In genomic region chr13:107994137-107994536, GRCh38 we compare ENCODE assay signal across 26 cellular contexts.
"Had no signal": no experiment of that assay in that cellular context is flagged by ENCODE, and none has a peak within 500 bp of the region (broad histone marks: within the 10 kb centered on the region; RNA-seq: fewer than 3 reads in every experiment).

No MANE protein-coding gene starts in this region.

- DNase-seq: dermis blood vessel endothelial cell; dorsolateral prefrontal cortex; effector CD4-positive, alpha-beta T cell; effector memory CD4-positive, alpha-beta T cell; erythroblast; esophagus squamous epithelium; foreskin fibroblast; gastrocnemius medialis; glutamatergic neuron; head of caudate nucleus; heart right ventricle; hippocampal formation; left cardiac atrium; left lung; left ventricle myocardium superior; lower lobe of right lung; mesenchymal stem cell; mucosa of descending colon; naive B cell; naive thymus-derived CD8-positive, alpha-beta T cell had no signal

- H3K27ac ChIP-seq: coronary artery, dorsolateral prefrontal cortex, esophagus squamous epithelium, gastrocnemius medialis, heart right ventricle, left lung, lower lobe of right lung had no signal

- H3K4me1 ChIP-seq: esophagus squamous epithelium, gastrocnemius medialis, heart right ventricle, left lung, lower lobe of right lung had no signal

- H3K4me3 ChIP-seq: coronary artery, dorsolateral prefrontal cortex, esophagus squamous epithelium, gastrocnemius medialis, heart right ventricle, left lung, lower lobe of right lung, mucosa of descending colon had no signal

- H3K9me3 ChIP-seq: esophagus squamous epithelium, gastrocnemius medialis, lower lobe of right lung, mucosa of descending colon had no signal

- H3K36me3 ChIP-seq: esophagus squamous epithelium, gastrocnemius medialis, heart right ventricle, left lung, lower lobe of right lung had no signal

- FAIRE-seq: endometrium, islet of Langerhans, keratinocyte had no signal

- H3K36me3 Mint-ChIP-seq: mesothelial cell of epicardium; naive B cell; naive thymus-derived CD8-positive, alpha-beta T cell had no signal

- H3K27me3 Mint-ChIP-seq: naive B cell; naive thymus-derived CD8-positive, alpha-beta T cell had no signal

- ATAC-seq: esophagus mucosa; gastrocnemius medialis; heart right ventricle; left cardiac atrium; left lung; left ventricle myocardium superior; lower lobe of right lung; mucosa of descending colon; naive thymus-derived CD8-positive, alpha-beta T cell had no signal

- H3K27me3 ChIP-seq: dorsolateral prefrontal cortex, esophagus squamous epithelium, gastrocnemius medialis, heart right ventricle, left lung had no signal

- H3K4me1 Mint-ChIP-seq: mesothelial cell of epicardium, naive B cell had no signal

- H3K27ac Mint-ChIP-seq: mesothelial cell of epicardium; naive B cell; naive thymus-derived CD8-positive, alpha-beta T cell had no signal

- H3K4me3 Mint-ChIP-seq: mesothelial cell of epicardium; naive B cell; naive thymus-derived CD8-positive, alpha-beta T cell had no signal
